In genomic region chr10:132306341-132306685, GRCh38 we compare ENCODE assay signal across 10 cellular contexts. TPM values are rescaled to one million over a fixed set of nuclear protein-coding genes. Genes with fewer than 3 reads are reported as not detected.
DNase-seq lines count a peak whose midpoint lies in the region; ATAC-seq and TF ChIP-seq lines count a peak whose summit lies in the region.
"Had no signal": no experiment of that assay in that cellular context is flagged by ENCODE, and none has a peak within 500 bp of the region (broad histone marks: within the 10 kb centered on the region; RNA-seq: fewer than 3 reads in every experiment).

No MANE protein-coding gene starts in this region.

- no peaks in the 10 kb centered on the region for H3K36me3 Mint-ChIP-seq in T-helper 1 cell treated with Interleukin-12 subunit alpha and Interleukin-12 subunit beta and Interleukin-4 antibody, amounts not matched to agents 30 μg/mL and 1 μg/mL, for 36 hours (ENCODE audit: low read depth)
- H3K36me3 Mint-ChIP-seq in dendritic cell treated with granulocyte-macrophage colony-stimulating factor and Interleukin-4, amounts not matched to agents 40 ng/mL and 50 ng/mL, for 4 days (ENCODE audit: low read depth): peaks cover 45% of the 10 kb centered on the region
- H3K36me3 Mint-ChIP-seq in osteocyte (ENCODE audit: unreplicated experiment): peaks cover 5% of the 10 kb centered on the region

- H3K4me1 ChIP-seq in psoas muscle: peaks cover 11% of the 10 kb centered on the region

- no peak for DNase-seq in T-helper 1 cell
- no peak for DNase-seq in LNCaP clone FGC (ENCODE audit: low read depth)
- DNase-seq in osteocyte (ENCODE audit: extremely low spot score, unreplicated experiment): no peak
- DNase-seq in nucleus accumbens (lab: John Stamatoyannopoulos, UW): no peak
- no peak for DNase-seq in psoas muscle
- no peak for DNase-seq in NCI-H2029 (lab: John Stamatoyannopoulos, UW)
- DNase-seq: Kasumi-1 had no signal

- H3K9me3 Mint-ChIP-seq in T-helper 1 cell treated with Interleukin-12 subunit alpha and Interleukin-12 subunit beta and Interleukin-4 antibody, amounts not matched to agents 30 μg/mL and 1 μg/mL, for 36 hours: no peaks in the 10 kb centered on the region
- H3K9me3 Mint-ChIP-seq in dendritic cell treated with granulocyte-macrophage colony-stimulating factor and Interleukin-4, amounts not matched to agents 40 ng/mL and 50 ng/mL, for 4 days: no peaks in the 10 kb centered on the region
- H3K9me3 Mint-ChIP-seq in osteocyte (ENCODE audit: unreplicated experiment): no peaks in the 10 kb centered on the region

- H3K4me3 ChIP-seq in LNCaP clone FGC (ENCODE audit: low read depth, low read length): peak overlapping the region; percentile 56
- H3K4me3 ChIP-seq in psoas muscle: no peak overlapping the region

- no peak for ATAC-seq in psoas muscle

- H3K27ac ChIP-seq in psoas muscle: no peak overlapping the region
- H3K27ac ChIP-seq: ascending aorta had no signal

- H3K36me3 ChIP-seq in psoas muscle (ENCODE audit: insufficient read depth in 1 of 2, low read depth in 1 of 2): no peaks in the 10 kb centered on the region
- H3K36me3 ChIP-seq: ascending aorta had no signal

- no peaks in the 10 kb centered on the region for H3K9me3 ChIP-seq in psoas muscle
- H3K9me3 ChIP-seq: ascending aorta had no signal

- WGBS in psoas muscle, 3 donors: 96 to 97% (median 97%) methylated on average over 16 of the region's 16 CpGs

- H3K27me3 Mint-ChIP-seq in T-helper 1 cell treated with Interleukin-12 subunit alpha and Interleukin-12 subunit beta and Interleukin-4 antibody, amounts not matched to agents 30 μg/mL and 1 μg/mL, for 36 hours (ENCODE audit: low read depth): peaks cover 43% of the 10 kb centered on the region
- H3K27me3 Mint-ChIP-seq in dendritic cell treated with granulocyte-macrophage colony-stimulating factor and Interleukin-4, amounts not matched to agents 40 ng/mL and 50 ng/mL, for 4 days: peaks cover 33% of the 10 kb centered on the region
- no peaks in the 10 kb centered on the region for H3K27me3 Mint-ChIP-seq in osteocyte (ENCODE audit: unreplicated experiment)

- intact Hi-C loops in dendritic cell treated with granulocyte-macrophage colony-stimulating factor and Interleukin-4, amounts not matched to agents 40 ng/mL and 50 ng/mL, for 4 days (cut with micrococcal nuclease): loop anchor here (5.0 kb wide), 2 partner anchors 59 to 74 kb away; no protein-coding TSS in a partner anchor
- intact Hi-C loops in psoas muscle (cut with DNase I): loop anchor here in 1 of 2 donors (5.0 kb wide), 1 partner anchor 46 kb away; no protein-coding TSS in a partner anchor

- TF ChIP-seq CTCF in LNCaP clone FGC (IDR thresholded peaks at IDR 0.05; ENCODE audit: control insufficient read depth, extremely low read depth, insufficient read depth) (no peak), osteocyte (IDR thresholded peaks at IDR 0.05) (no peak), psoas muscle (IDR thresholded peaks at IDR 0.05) (no peak)

- H3K4me1 Mint-ChIP-seq in T-helper 1 cell treated with Interleukin-12 subunit alpha and Interleukin-12 subunit beta and Interleukin-4 antibody, amounts not matched to agents 30 μg/mL and 1 μg/mL, for 36 hours (ENCODE audit: low read depth): peaks cover 3% of the 10 kb centered on the region
- peaks cover 68% of the 10 kb centered on the region for H3K4me1 Mint-ChIP-seq in dendritic cell treated with granulocyte-macrophage colony-stimulating factor and Interleukin-4, amounts not matched to agents 40 ng/mL and 50 ng/mL, for 4 days (ENCODE audit: low read depth)
- H3K4me1 Mint-ChIP-seq in osteocyte (ENCODE audit: unreplicated experiment): peaks cover 7% of the 10 kb centered on the region

- peak overlapping the region; percentile 35 for H3K4me3 Mint-ChIP-seq in T-helper 1 cell treated with Interleukin-12 subunit alpha and Interleukin-12 subunit beta and Interleukin-4 antibody, amounts not matched to agents 30 μg/mL and 1 μg/mL, for 36 hours
- H3K4me3 Mint-ChIP-seq in dendritic cell treated with granulocyte-macrophage colony-stimulating factor and Interleukin-4, amounts not matched to agents 40 ng/mL and 50 ng/mL, for 4 days: peak overlapping the region; percentile 93
- peak overlapping the region; percentile 84 for H3K4me3 Mint-ChIP-seq in osteocyte (ENCODE audit: unreplicated experiment)

- H3K27ac Mint-ChIP-seq in T-helper 1 cell treated with Interleukin-12 subunit alpha and Interleukin-12 subunit beta and Interleukin-4 antibody, amounts not matched to agents 30 μg/mL and 1 μg/mL, for 36 hours: no peak overlapping the region
- H3K27ac Mint-ChIP-seq in dendritic cell treated with granulocyte-macrophage colony-stimulating factor and Interleukin-4, amounts not matched to agents 40 ng/mL and 50 ng/mL, for 4 days: no peak overlapping the region
- H3K27ac Mint-ChIP-seq in osteocyte (ENCODE audit: unreplicated experiment): no peak overlapping the region

- H3K27me3 ChIP-seq in psoas muscle (ENCODE audit: insufficient read depth in 3 of 3, low read length in 2 of 3): peaks cover 0 to 24% (median 0%) of the 10 kb centered on the region in 3 donors
- H3K27me3 ChIP-seq: ascending aorta had no signal

RNA-seq across cellular contexts. Expression of gene STK32C, which starts 1.4 kb away (rescaled TPM):
- total RNA-seq in osteocyte (15.7 and 17.3 TPM in 2 replicates), psoas muscle (1 to 10 TPM; 5.6 to 7.0 (median 6.1) TPM)
- polyA plus RNA-seq in psoas muscle: 10 to 100 TPM in 1 of 3 donors, 1 to 10 TPM in 2; 3.6 to 11.7 (median 8.1) TPM

RNA-seq across cellular contexts. Expression of gene LRRC27, which starts 25.7 kb away (rescaled TPM):
- 17.9 and 18.9 TPM in 2 replicates for total RNA-seq in osteocyte
- 1 to 10 TPM; 2.2 to 2.9 (median 2.4) TPM for total RNA-seq in psoas muscle
- 1 to 10 TPM; 2.3 to 8.3 (median 4.3) TPM for polyA plus RNA-seq in psoas muscle

Comparison
In these comparisons a context has a peak if more than half of its experiments do, and no peak if none do; other contexts are left out.
1. H3K4me3 Mint-ChIP-seq: peak in every context shown above with its lines; median percentile 93 in dendritic cell treated with granulocyte-macrophage colony-stimulating factor and Interleukin-4, amounts not matched to agents 40 ng/mL and 50 ng/mL, for 4 days; 84 in osteocyte; 35 in T-helper 1 cell treated with Interleukin-12 subunit alpha and Interleukin-12 subunit beta and Interleukin-4 antibody, amounts not matched to agents 30 μg/mL and 1 μg/mL, for 36 hours.